ENCODE assay signal across 8 cellular contexts in the genomic region with DNA sequence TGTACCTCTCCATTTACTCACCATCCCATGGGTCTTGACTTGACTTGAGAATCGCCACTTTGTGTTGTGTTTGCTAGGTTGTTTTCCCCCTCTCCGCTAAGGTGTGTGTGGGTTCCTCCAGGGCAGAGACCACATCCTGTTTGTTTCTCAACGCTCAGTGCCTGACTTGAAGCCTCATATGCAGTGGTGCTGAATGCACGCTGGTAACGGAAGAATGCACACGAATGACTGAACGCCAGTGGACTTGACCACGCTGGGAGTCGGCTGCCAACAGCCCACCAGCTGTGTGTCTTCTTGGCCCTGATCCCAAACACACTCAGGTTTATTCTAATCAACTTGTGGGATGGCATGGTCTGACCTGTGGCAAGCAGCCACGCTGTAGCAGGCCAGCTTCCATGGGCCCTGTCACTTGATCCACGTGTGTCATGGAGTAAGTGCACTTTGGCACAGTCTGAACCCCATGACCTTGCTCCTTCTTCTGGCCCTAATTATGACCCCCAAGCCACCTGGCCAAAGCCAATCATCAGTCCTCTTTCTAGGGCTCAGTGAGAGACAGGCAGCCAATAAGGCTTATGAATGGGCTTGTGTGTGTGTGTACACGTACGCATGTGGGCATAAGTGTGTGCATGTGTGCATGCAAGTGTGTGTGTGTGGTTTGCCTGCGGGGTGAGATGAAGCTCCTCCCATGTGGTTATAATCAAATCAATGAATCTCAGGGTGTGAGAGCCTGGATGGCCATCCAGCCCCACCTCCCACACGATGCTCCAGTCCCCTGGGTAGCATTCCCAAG.
DNase-seq lines count a peak whose midpoint lies in the region; ATAC-seq and TF ChIP-seq lines count a peak whose summit lies in the region.

No MANE protein-coding gene starts in this region.

- peak; percentile 74 for ATAC-seq in GM21360 (IDR thresholded peaks at IDR 0.05; ENCODE audit: unreplicated experiment)

- no peak for TF ChIP-seq CTCF in foreskin fibroblast (IDR thresholded peaks at IDR 0.05; ENCODE audit: low read depth, low read length)

- no peak overlapping the region for H3K4me3 ChIP-seq in foreskin fibroblast (ENCODE audit: low read depth in 1 of 2, low read length in 2 of 2)

- DNase-seq in DMS153 (lab: John Stamatoyannopoulos, UW) (peak; percentile 22), HK-2 (ENCODE audit: unreplicated experiment) (peak; percentile 30), activated T-cell treated with anti-CD3 and anti-CD28 coated beads for 1 hour (ENCODE audit: low read depth) (peak; percentile 44), kidney tubule cell (ENCODE audit: low spot score) (peak; percentile 94), foreskin fibroblast (no peak), islet precursor cell (no peak), GM03348 (ENCODE audit: low spot score) (no peak)

Comparison
In these comparisons a context has a peak if more than half of its experiments do, and no peak if none do; other contexts are left out.
1. DNase-seq: peak in DMS153 (single experiment), HK-2 (single experiment), activated T-cell treated with anti-CD3 and anti-CD28 coated beads for 1 hour (single experiment) and kidney tubule cell (single experiment); none in foreskin fibroblast (0 of 2), islet precursor cell (single experiment) and GM03348 (single experiment).